1 cellular context compared by ENCODE assay signal in the genomic region with DNA sequence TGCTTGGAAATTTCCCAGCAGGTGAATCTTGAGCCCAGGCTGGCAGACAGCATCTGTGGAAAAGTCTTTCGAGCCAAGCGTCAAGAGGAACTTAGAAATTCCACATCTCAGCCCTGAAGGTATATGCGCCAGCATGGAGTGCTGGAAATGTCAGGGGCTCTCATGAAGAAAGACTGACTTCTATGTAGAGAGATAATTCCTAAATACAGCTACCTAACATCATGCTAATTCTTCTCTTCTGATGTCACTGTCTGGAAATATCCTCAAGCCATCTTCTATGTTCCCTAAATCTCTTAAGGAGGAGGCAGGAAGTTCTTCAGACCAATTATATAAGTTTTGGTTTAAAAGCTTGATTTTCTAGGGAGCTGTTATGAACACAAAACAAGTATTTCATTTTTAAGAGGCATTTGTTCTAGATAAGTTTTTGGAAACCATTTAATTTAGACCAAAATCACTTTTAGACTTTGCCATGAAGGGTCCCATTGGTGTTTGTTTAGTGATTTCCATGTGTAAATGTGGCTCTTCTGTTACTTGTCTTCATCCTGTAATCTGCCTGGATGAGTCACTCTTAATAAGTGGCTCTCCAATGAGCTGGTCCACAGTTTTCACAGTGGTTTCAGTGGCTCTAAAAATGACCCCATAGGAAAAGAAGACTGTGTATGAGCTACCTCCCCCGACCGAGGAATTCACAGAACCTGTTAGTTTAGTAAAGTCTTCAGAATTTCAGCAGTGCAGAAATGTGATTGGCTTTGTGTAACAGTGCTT.
A peak's percentile ranks its signal among the peaks of the same experiment; 100 is the strongest.
TF ChIP-seq lines count a peak whose summit lies in the region.

No MANE protein-coding gene starts in this region.

TF ChIP-seq in HEK293, 187 proteins besides CTCF, POLR2A, EP300 and RAD21 (continued from another document):
- TF ChIP-seq REST (tag by site-specific recombination; IDR thresholded peaks at IDR 0.05) (no peak), ZNF48 (tag by site-specific recombination; IDR thresholded peaks at IDR 0.05) (no peak), ZNF76 (tag by site-specific recombination; IDR thresholded peaks at IDR 0.05; ENCODE audit: borderline replicate concordance, low read depth) (no peak), ZNF423 (tag by site-specific recombination; IDR thresholded peaks at IDR 0.05) (no peak), ZNF571 (tag by site-specific recombination; IDR thresholded peaks at IDR 0.05) (no peak), ZNF155 (tag by site-specific recombination; IDR thresholded peaks at IDR 0.05) (no peak), TRIM28 (IDR thresholded peaks at IDR 0.05; ENCODE audit: borderline replicate concordance, low read length) (peak; percentile 38; the same call in 1 of the 2 replicates), ZNF561 (tag by site-specific recombination; IDR thresholded peaks at IDR 0.05; ENCODE audit: borderline replicate concordance) (no peak), ZNF548 (tag by site-specific recombination; IDR thresholded peaks at IDR 0.05) (no peak), GLI4 (tag by site-specific recombination; IDR thresholded peaks at IDR 0.05) (no peak), KLF7 (tag by site-specific recombination; IDR thresholded peaks at IDR 0.05; ENCODE audit: borderline replicate concordance) (no peak), KLF16 (tag by site-specific recombination; IDR thresholded peaks at IDR 0.05) (no peak), SETDB1 (IDR thresholded peaks at IDR 0.05; ENCODE audit: insufficient read length, low read length) (peak; percentile 41), ZNF10 (tag by site-specific recombination; IDR thresholded peaks at IDR 0.05) (no peak)
